1 cellular context compared by ENCODE assay signal in genomic region chr4:128060620-128061565, GRCh38.
TF ChIP-seq lines count a peak whose summit lies in the region.

Gene LARP1B (plus strand): TSS chr4:128061312. CDS start chr4:128074952, 13,640 bp downstream.

TF ChIP-seq in GM12878, 131 proteins besides CTCF, POLR2A, EP300 and RAD21 (continued from another document and continues in another):
- TF ChIP-seq RELA (IDR thresholded peaks at IDR 0.05; ENCODE audit: borderline replicate concordance, partially characterized antibody), result peak; percentile 15
- TF ChIP-seq BACH1 (IDR thresholded peaks at IDR 0.05; ENCODE audit: borderline replicate concordance), result 0 out of 2 replicates have a peak, but pooled peaks have one; percentile 28
- TF ChIP-seq JUND (IDR thresholded peaks at IDR 0.05; ENCODE audit: low read depth, low read length), result no peak
- peak; percentile 33; the same call in 1 of the 2 replicates for TF ChIP-seq ZNF24 (IDR thresholded peaks at IDR 0.05)
- TF ChIP-seq USF2 (IDR thresholded peaks at IDR 0.05; ENCODE audit: borderline replicate concordance, low read depth, low read length), result no peak
- TF ChIP-seq ZSCAN29 (IDR thresholded peaks at IDR 0.05), result 0 out of 2 replicates have a peak, but pooled peaks have one; percentile 21
- no peak for TF ChIP-seq YBX1 (IDR thresholded peaks at IDR 0.05)
- TF ChIP-seq E2F4 (IDR thresholded peaks at IDR 0.05; ENCODE audit: low read depth, low read length), result no peak
- peak; percentile 83; the same call in 1 of the 2 replicates for TF ChIP-seq MXI1 (IDR thresholded peaks at IDR 0.05; ENCODE audit: low read depth, low read length)
- TF ChIP-seq MYC (IDR thresholded peaks at IDR 0.05; ENCODE audit: insufficient read depth, insufficient read length, insufficient replicate concordance, low read length, severe bottlenecking), result peak; percentile 86
- no peak for TF ChIP-seq CHD4 (IDR thresholded peaks at IDR 0.05)
- no peak for TF ChIP-seq WRNIP1 (IDR thresholded peaks at IDR 0.05; ENCODE audit: borderline replicate concordance, low read depth, low read length)
- TF ChIP-seq FOXK2 (IDR thresholded peaks at IDR 0.05), result no peak
- TF ChIP-seq NR2C2 (IDR thresholded peaks at IDR 0.05; ENCODE audit: borderline replicate concordance, control insufficient read depth, insufficient read length, low read depth), result no peak
- no peak for TF ChIP-seq MLLT1 (IDR thresholded peaks at IDR 0.05)
- no peak; the same call in 1 of the 2 replicates for TF ChIP-seq ELK1 (IDR thresholded peaks at IDR 0.05; ENCODE audit: low read depth, low read length)
- peak; percentile 68; the same call in 1 of the 2 replicates for TF ChIP-seq MAX (IDR thresholded peaks at IDR 0.05; ENCODE audit: low read depth, low read length)
- TF ChIP-seq ZNF592 (IDR thresholded peaks at IDR 0.05), result peak; percentile 82; the same call in 1 of the 2 replicates
- no peak; the same call in 1 of the 2 replicates for TF ChIP-seq ASH2L (IDR thresholded peaks at IDR 0.05; ENCODE audit: borderline replicate concordance, low read depth)
- TF ChIP-seq SMAD1 (IDR thresholded peaks at IDR 0.05; ENCODE audit: low read depth, partially characterized antibody), result no peak
- no peak for TF ChIP-seq SUPT20H (IDR thresholded peaks at IDR 0.05; ENCODE audit: borderline replicate concordance, control insufficient read depth, low read depth, low read length)
- no peak for TF ChIP-seq STAT3 (IDR thresholded peaks at IDR 0.05; ENCODE audit: low read depth, low read length)
- peak; percentile 65 for TF ChIP-seq IKZF1 (conservative IDR thresholded peaks at IDR 0.05)
- TF ChIP-seq SREBF1 (IDR thresholded peaks at IDR 0.05; ENCODE audit: low read length), result no peak
- TF ChIP-seq IKZF2 (IDR thresholded peaks at IDR 0.05), result no peak
- TF ChIP-seq CREB1 (IDR thresholded peaks at IDR 0.05; ENCODE audit: low read depth), result peak; percentile 82
- TF ChIP-seq TCF7 (IDR thresholded peaks at IDR 0.05; ENCODE audit: borderline replicate concordance), result no peak
- TF ChIP-seq ZNF622 (IDR thresholded peaks at IDR 0.05), result no peak
- no peak for TF ChIP-seq PBX3 (IDR thresholded peaks at IDR 0.05; ENCODE audit: insufficient replicate concordance, low read depth, low read length)
- TF ChIP-seq NR2C1 (IDR thresholded peaks at IDR 0.05), result peak; percentile 25; the same call in 1 of the 2 replicates
- no peak for TF ChIP-seq NFYA (IDR thresholded peaks at IDR 0.05; ENCODE audit: borderline replicate concordance, low read depth, low read length)
- TF ChIP-seq TAF1 (IDR thresholded peaks at IDR 0.05; ENCODE audit: borderline replicate concordance, low read depth, low read length), result peak; percentile 78; the same call in 1 of the 2 replicates
- no peak for TF ChIP-seq PRDM15 (CRISPR knock-in tag; IDR thresholded peaks at IDR 0.05)
- peak; percentile 93; the same call in 1 of the 2 replicates for TF ChIP-seq ZNF207 (IDR thresholded peaks at IDR 0.05; ENCODE audit: borderline replicate concordance)
- no peak for TF ChIP-seq BCL3 (IDR thresholded peaks at IDR 0.05; ENCODE audit: borderline replicate concordance, insufficient read depth, low read depth, low read length, poor library complexity, severe bottlenecking)
- no peak for TF ChIP-seq CEBPB (IDR thresholded peaks at IDR 0.05; ENCODE audit: borderline replicate concordance in 1 of 2, low read depth in 2 of 2, low read length in 2 of 2)
- no peak for TF ChIP-seq ZBTB33 (IDR thresholded peaks at IDR 0.05)
- TF ChIP-seq POLR2AphosphoS2 (IDR thresholded peaks at IDR 0.05; ENCODE audit: low read depth, low read length), result peak; percentile 47; the same call in 1 of the 2 replicates
- TF ChIP-seq IRF4 (IDR thresholded peaks at IDR 0.05; ENCODE audit: low read depth, low read length), result no peak
- no peak for TF ChIP-seq IRF5 (IDR thresholded peaks at IDR 0.05; ENCODE audit: borderline replicate concordance)
- no peak for TF ChIP-seq PAX5 (IDR thresholded peaks at IDR 0.05; ENCODE audit: borderline replicate concordance, low read depth, low read length)
- 0 out of 2 replicates have a peak, but pooled peaks have one; percentile 12 for TF ChIP-seq EED (IDR thresholded peaks at IDR 0.05; ENCODE audit: low read depth)
- no peak for TF ChIP-seq MEF2B (IDR thresholded peaks at IDR 0.05; ENCODE audit: partially characterized antibody, poor library complexity, severe bottlenecking)
